ENCODE assay signal across 9 cellular contexts in genomic region chr5:67149933-67150523, GRCh38. TPM values are rescaled to one million over a fixed set of nuclear protein-coding genes. Genes with fewer than 3 reads are reported as not detected.
DNase-seq lines count a peak whose midpoint lies in the region; ATAC-seq and TF ChIP-seq lines count a peak whose summit lies in the region.
"Had no signal": no experiment of that assay in that cellular context is flagged by ENCODE, and none has a peak within 500 bp of the region (broad histone marks: within the 10 kb centered on the region; RNA-seq: fewer than 3 reads in every experiment).

No MANE protein-coding gene starts in this region.

- H3K9me3 Mint-ChIP-seq in stimulated activated effector memory CD8-positive, alpha-beta T cell treated with anti-CD3 and anti-CD28 coated beads, Interleukin-12 subunit alpha, Interleukin-12 subunit beta, amount 100 ng/mL, for 72 hours = no peaks in the 10 kb centered on the region
- H3K9me3 Mint-ChIP-seq in activated naive CD8-positive, alpha-beta T cell treated with anti-CD3 and anti-CD28 coated beads, Interleukin-2, amount 50 U/mL, for 24 hours = no peaks in the 10 kb centered on the region

- peaks cover 64% of the 10 kb centered on the region for H3K36me3 Mint-ChIP-seq in stimulated activated effector memory CD8-positive, alpha-beta T cell treated with anti-CD3 and anti-CD28 coated beads, Interleukin-12 subunit alpha, Interleukin-12 subunit beta, amount 100 ng/mL, for 72 hours
- peaks cover 12% of the 10 kb centered on the region for H3K36me3 Mint-ChIP-seq in activated naive CD8-positive, alpha-beta T cell treated with anti-CD3 and anti-CD28 coated beads, Interleukin-2, amount 50 U/mL, for 24 hours (ENCODE audit: low read depth)

- H3K4me2 ChIP-seq in OCI-LY3 (ENCODE audit: low read length) = no peak overlapping the region

- no peak for ATAC-seq in stimulated activated effector memory CD8-positive, alpha-beta T cell treated with anti-CD3 and anti-CD28 coated beads, Interleukin-12 subunit alpha, Interleukin-12 subunit beta, amount 100 ng/mL, for 72 hours
- ATAC-seq in activated naive CD8-positive, alpha-beta T cell treated with anti-CD3 and anti-CD28 coated beads, Interleukin-2, amount 50 U/mL, for 24 hours = no peak

- no peak overlapping the region for H3K9ac ChIP-seq in OCI-LY3 (ENCODE audit: low read length)

- no peaks in the 10 kb centered on the region for H3K36me3 ChIP-seq in OCI-LY3 (replicated peaks; ENCODE audit: low read depth, low read length)

- TF ChIP-seq CTCF in OCI-LY3 (IDR thresholded peaks at IDR 0.05; ENCODE audit: low read depth, low read length) (peak; percentile 38), fibroblast of mammary gland (conservative IDR thresholded peaks at IDR 0.05; ENCODE audit: control insufficient read depth, insufficient read depth, low read depth, low read length) (peak; percentile 83)

- no peak overlapping the region for H3K4me3 ChIP-seq in OCI-LY3 (ENCODE audit: low read length)
- no peak overlapping the region for H3K4me3 ChIP-seq in fibroblast of mammary gland (ENCODE audit: control insufficient read depth, low read depth, low read length)

- H3K4me1 ChIP-seq in OCI-LY3 (ENCODE audit: low read length) = peaks cover 4% of the 10 kb centered on the region

- DNase-seq in ELR (ENCODE audit: low read depth) (peak; percentile 38), fibroblast of mammary gland (ENCODE audit: low read depth) (peak; percentile 65), pons (ENCODE audit: low spot score) (peak; percentile 66), occipital lobe (lab: John Stamatoyannopoulos, UW) (no peak)
- DNase-seq in stimulated activated effector memory CD8-positive, alpha-beta T cell treated with anti-CD3 and anti-CD28 coated beads, Interleukin-12 subunit alpha, Interleukin-12 subunit beta, amount 100 ng/mL, for 72 hours (ENCODE audit: low spot score in 2 of 2) = no peak
- no peak for DNase-seq in activated naive CD8-positive, alpha-beta T cell treated with anti-CD3 and anti-CD28 coated beads, Interleukin-2, amount 50 U/mL, for 24 hours
- DNase-seq in activated effector memory CD4-positive, alpha-beta T cell treated with Interleukin-2 at 50 U/mL for 16 hours = no peak
- DNase-seq: NCI-H2107 had no signal

- H3K27me3 Mint-ChIP-seq in activated naive CD8-positive, alpha-beta T cell treated with anti-CD3 and anti-CD28 coated beads, Interleukin-2, amount 50 U/mL, for 24 hours = no peaks in the 10 kb centered on the region

- H4K20me1 ChIP-seq in OCI-LY3 (ENCODE audit: insufficient read depth, low read length) = no peaks in the 10 kb centered on the region

- no peak overlapping the region for H3K27ac Mint-ChIP-seq in stimulated activated effector memory CD8-positive, alpha-beta T cell treated with anti-CD3 and anti-CD28 coated beads, Interleukin-12 subunit alpha, Interleukin-12 subunit beta, amount 100 ng/mL, for 72 hours
- H3K27ac Mint-ChIP-seq in activated naive CD8-positive, alpha-beta T cell treated with anti-CD3 and anti-CD28 coated beads, Interleukin-2, amount 50 U/mL, for 24 hours = no peak overlapping the region

- H3K4me1 Mint-ChIP-seq in stimulated activated effector memory CD8-positive, alpha-beta T cell treated with anti-CD3 and anti-CD28 coated beads, Interleukin-12 subunit alpha, Interleukin-12 subunit beta, amount 100 ng/mL, for 72 hours = no peaks in the 10 kb centered on the region
- no peaks in the 10 kb centered on the region for H3K4me1 Mint-ChIP-seq in activated naive CD8-positive, alpha-beta T cell treated with anti-CD3 and anti-CD28 coated beads, Interleukin-2, amount 50 U/mL, for 24 hours

- no peak overlapping the region for H2AFZ ChIP-seq in OCI-LY3 (ENCODE audit: low read depth, low read length)

- peaks cover 10% of the 10 kb centered on the region for H3K27me3 ChIP-seq in OCI-LY3 (ENCODE audit: low read depth, low read length)

- no peak overlapping the region for H3K27ac ChIP-seq in OCI-LY3 (ENCODE audit: low read length)

- H3K4me3 Mint-ChIP-seq in stimulated activated effector memory CD8-positive, alpha-beta T cell treated with anti-CD3 and anti-CD28 coated beads, Interleukin-12 subunit alpha, Interleukin-12 subunit beta, amount 100 ng/mL, for 72 hours = no peak overlapping the region
- no peak overlapping the region for H3K4me3 Mint-ChIP-seq in activated naive CD8-positive, alpha-beta T cell treated with anti-CD3 and anti-CD28 coated beads, Interleukin-2, amount 50 U/mL, for 24 hours

- no peaks in the 10 kb centered on the region for H3K9me3 ChIP-seq in OCI-LY3 (ENCODE audit: insufficient read depth, low read length)

- H3K79me2 ChIP-seq in OCI-LY3 (ENCODE audit: low read length) = no peaks in the 10 kb centered on the region

RNA-seq across cellular contexts. Expression of gene CD180, which starts 46.6 kb away (rescaled TPM):
- 0.47 TPM for total RNA-seq in occipital lobe

Comparison
In these comparisons a context has a peak if more than half of its experiments do, and no peak if none do; other contexts are left out.
1. DNase-seq: peak in ELR (single experiment), fibroblast of mammary gland (single experiment) and pons (single experiment); none in stimulated activated effector memory CD8-positive, alpha-beta T cell treated with anti-CD3 and anti-CD28 coated beads, Interleukin-12 subunit alpha, Interleukin-12 subunit beta, amount 100 ng/mL, for 72 hours (0 of 2), activated naive CD8-positive, alpha-beta T cell treated with anti-CD3 and anti-CD28 coated beads, Interleukin-2, amount 50 U/mL, for 24 hours (single experiment), activated effector memory CD4-positive, alpha-beta T cell treated with Interleukin-2 at 50 U/mL for 16 hours (single experiment) and occipital lobe (single experiment).